10 cellular contexts compared by ENCODE assay signal in genomic region chr7:44845476-44845875, GRCh38. TPM values are rescaled to one million over a fixed set of nuclear protein-coding genes. Genes with fewer than 3 reads are reported as not detected.
A peak's percentile ranks its signal among the peaks of the same experiment; 100 is the strongest.
DNase-seq lines count a peak whose midpoint lies in the region; ATAC-seq and TF ChIP-seq lines count a peak whose summit lies in the region.
"Had no signal": no experiment of that assay in that cellular context is flagged by ENCODE, and none has a peak within 500 bp of the region (broad histone marks: within the 10 kb centered on the region; RNA-seq: fewer than 3 reads in every experiment).

No MANE protein-coding gene starts in this region.

- no peak for ATAC-seq in CD8-positive, alpha-beta T cell
- no peak for ATAC-seq in activated CD8-positive, alpha-beta T cell treated with anti-CD3 and anti-CD28 coated beads for 36 hours
- no peak for ATAC-seq in naive B cell (ENCODE audit: low read depth in 2 of 2)
- no peak for ATAC-seq in HG03342 (IDR thresholded peaks at IDR 0.05; ENCODE audit: unreplicated experiment)
- no peak for ATAC-seq in GM21786 (IDR thresholded peaks at IDR 0.05; ENCODE audit: unreplicated experiment)

- no peak for TF ChIP-seq CTCF in CD8-positive, alpha-beta T cell (IDR thresholded peaks at IDR 0.05)
- TF ChIP-seq CTCF in activated CD8-positive, alpha-beta T cell treated with anti-CD3 and anti-CD28 coated beads for 36 hours (IDR thresholded peaks at IDR 0.05) = no peak

- H3K27ac Mint-ChIP-seq in CD8-positive, alpha-beta T cell = peak overlapping the region; percentile 34
- H3K27ac Mint-ChIP-seq in activated CD8-positive, alpha-beta T cell treated with anti-CD3 and anti-CD28 coated beads for 36 hours = peak overlapping the region; percentile 50
- peak overlapping the region in 5 of 6 donors; percentile 69 to 99 (median 96) for H3K27ac Mint-ChIP-seq in naive B cell

- no peak overlapping the region for H3K27ac ChIP-seq in CD8-positive, alpha-beta T cell (ENCODE audit: low read depth, low read length)
- H3K27ac ChIP-seq in HUES48 (ENCODE audit: low read depth, low read length) = no peak overlapping the region

- peaks cover 30% of the 10 kb centered on the region for H3K4me1 ChIP-seq in CD8-positive, alpha-beta T cell (ENCODE audit: insufficient read depth, low read length)
- H3K4me1 ChIP-seq in HUES48 (ENCODE audit: control insufficient read depth, insufficient read depth, low read length) = no peaks in the 10 kb centered on the region

- peaks cover 5% of the 10 kb centered on the region for H3K36me3 ChIP-seq in CD8-positive, alpha-beta T cell (ENCODE audit: insufficient read depth, low read length)
- H3K36me3 ChIP-seq in HUES48 (ENCODE audit: control insufficient read depth, insufficient read depth, low read length) = peaks cover 21% of the 10 kb centered on the region

- H3K27me3 Mint-ChIP-seq in CD8-positive, alpha-beta T cell (ENCODE audit: low read depth) = no peaks in the 10 kb centered on the region
- H3K27me3 Mint-ChIP-seq in activated CD8-positive, alpha-beta T cell treated with anti-CD3 and anti-CD28 coated beads for 36 hours = no peaks in the 10 kb centered on the region
- H3K27me3 Mint-ChIP-seq in naive B cell = no peaks in the 10 kb centered on the region

- H3K36me3 Mint-ChIP-seq in CD8-positive, alpha-beta T cell = peaks cover 33% of the 10 kb centered on the region
- H3K36me3 Mint-ChIP-seq in activated CD8-positive, alpha-beta T cell treated with anti-CD3 and anti-CD28 coated beads for 36 hours (ENCODE audit: low read depth) = peaks cover 41% of the 10 kb centered on the region
- H3K36me3 Mint-ChIP-seq in naive B cell = peaks cover 0 to 14% of the 10 kb centered on the region in 2 donors

- H3K9ac ChIP-seq in HUES48 (ENCODE audit: low read depth, low read length) = no peak overlapping the region

- no peaks in the 10 kb centered on the region for H3K9me3 ChIP-seq in CD8-positive, alpha-beta T cell (ENCODE audit: low read length)
- no peaks in the 10 kb centered on the region for H3K9me3 ChIP-seq in HUES48 (ENCODE audit: control insufficient read depth, insufficient read depth, low read length)

- intact Hi-C loops in CD8-positive, alpha-beta T cell (cut with DNase I, micrococcal nuclease) = loop anchor here in 1 of 2 experiments (5.0 kb wide), 1 partner anchor 132 kb away; the partner anchor contains the start of gene MYO1G
- intact Hi-C loops in activated CD8-positive, alpha-beta T cell treated with anti-CD3 and anti-CD28 coated beads for 36 hours (cut with micrococcal nuclease) = loop anchor here (5.0 kb wide), 2 partner anchors 37 to 263 kb away; partner anchors contain the start of gene TMED4

- H3K9me3 Mint-ChIP-seq in CD8-positive, alpha-beta T cell = no peaks in the 10 kb centered on the region
- no peaks in the 10 kb centered on the region for H3K9me3 Mint-ChIP-seq in activated CD8-positive, alpha-beta T cell treated with anti-CD3 and anti-CD28 coated beads for 36 hours
- no peaks in the 10 kb centered on the region for H3K9me3 Mint-ChIP-seq in naive B cell

- H3K4me3 Mint-ChIP-seq in CD8-positive, alpha-beta T cell = peak overlapping the region; percentile 92
- peak overlapping the region; percentile 92 for H3K4me3 Mint-ChIP-seq in activated CD8-positive, alpha-beta T cell treated with anti-CD3 and anti-CD28 coated beads for 36 hours
- peak overlapping the region in 5 of 8 donors; percentile 84 to 98 (median 95) for H3K4me3 Mint-ChIP-seq in naive B cell

- no peaks in the 10 kb centered on the region for H3K27me3 ChIP-seq in CD8-positive, alpha-beta T cell (ENCODE audit: insufficient read depth, low read length)
- no peaks in the 10 kb centered on the region for H3K27me3 ChIP-seq in HUES48 (ENCODE audit: control insufficient read depth, insufficient read depth, low read length)

- POLR2A ChIA-PET in CD8-positive, alpha-beta T cell (lab: Charles Lee) = interaction anchor here (0.6 to 4.4 kb wide), 6 partner anchors 28 to 240 kb away, joined by 3 to 37 read pairs (median 4); partner anchors contain the start of genes OGDH and PURB
- POLR2A ChIA-PET in activated CD8-positive, alpha-beta T cell treated with anti-CD3 and anti-CD28 coated beads for 36 hours (lab: Charles Lee) = interaction anchor here (0.9 to 6.2 kb wide), 5 partner anchors 17 to 271 kb away, joined by 3 to 49 read pairs (median 25); partner anchors contain the start of genes PPIA and PURB

- CTCF ChIA-PET in CD8-positive, alpha-beta T cell (lab: Charles Lee) = interaction anchor here (0.8 to 4.7 kb wide), 7 partner anchors 12 to 290 kb away, joined by 3 to 28 read pairs (median 7); partner anchors contain the start of gene ZMIZ2
- CTCF ChIA-PET in activated CD8-positive, alpha-beta T cell treated with anti-CD3 and anti-CD28 coated beads for 36 hours (lab: Charles Lee) = interaction anchor here (15.7 kb wide), 1 partner anchor 76 kb away, joined by 199 read pairs; no protein-coding TSS in a partner anchor

- H3K4me3 ChIP-seq in CD8-positive, alpha-beta T cell (ENCODE audit: low read depth, low read length) = no peak overlapping the region
- H3K4me3 ChIP-seq in HUES48 (ENCODE audit: low read depth, low read length) = 0 out of 2 replicates have a peak overlapping the region, but pooled peaks have one; percentile 91

- no peak for DNase-seq in CD8-positive, alpha-beta T cell
- no peak for DNase-seq in activated CD8-positive, alpha-beta T cell treated with anti-CD3 and anti-CD28 coated beads for 36 hours
- no peak for DNase-seq in naive B cell
- DNase-seq in NCI-H2029 treated with DMSO at 0.1 percent for 48 hours (lab: John Stamatoyannopoulos, UW) = no peak
- no peak for DNase-seq in effector CD8-positive, alpha-beta T cell (lab: John Stamatoyannopoulos, UW)
- DNase-seq: amygdala, NCI-H1694 had no signal

- peaks cover 58% of the 10 kb centered on the region for H3K4me1 Mint-ChIP-seq in CD8-positive, alpha-beta T cell (ENCODE audit: low read depth)
- peaks cover 50% of the 10 kb centered on the region for H3K4me1 Mint-ChIP-seq in activated CD8-positive, alpha-beta T cell treated with anti-CD3 and anti-CD28 coated beads for 36 hours (ENCODE audit: low read depth)
- H3K4me1 Mint-ChIP-seq in naive B cell = peaks cover 31 to 43% (median 43%) of the 10 kb centered on the region in 3 donors

RNA-seq across cellular contexts. Expression of gene H2AZ2, which starts 2.4 kb away (rescaled TPM):
- 100 to 1,000 TPM; 187 to 197 TPM for total RNA-seq in CD8-positive, alpha-beta T cell
- 100 to 1,000 TPM; 242 to 271 TPM for total RNA-seq in activated CD8-positive, alpha-beta T cell treated with anti-CD3 and anti-CD28 coated beads for 36 hours
- polyA plus RNA-seq in naive B cell (ENCODE audit: low read depth in 6 of 6) = 100 to 1,000 TPM; 128 to 168 (median 145) TPM

RNA-seq across cellular contexts. Expression of gene PURB, which starts 39.9 kb away (rescaled TPM):
- 10 to 100 TPM; 16.3 to 16.5 TPM for total RNA-seq in CD8-positive, alpha-beta T cell
- total RNA-seq in activated CD8-positive, alpha-beta T cell treated with anti-CD3 and anti-CD28 coated beads for 36 hours = 10 to 100 TPM; 20.5 to 21.0 TPM
- polyA plus RNA-seq in naive B cell (ENCODE audit: low read depth in 6 of 6) = 1 to 10 TPM; 2.9 to 4.5 (median 3.5) TPM

RNA-seq across cellular contexts. Expression of gene PPIA, which starts 49.0 kb away (rescaled TPM):
- 100 to 1,000 TPM; 447 to 460 TPM for total RNA-seq in CD8-positive, alpha-beta T cell
- 1,000 to 10,000 TPM; 2,824 to 2,882 TPM for total RNA-seq in activated CD8-positive, alpha-beta T cell treated with anti-CD3 and anti-CD28 coated beads for 36 hours
- 1,000 to 10,000 TPM; 2,925 to 4,431 (median 4,097) TPM for polyA plus RNA-seq in naive B cell (ENCODE audit: low read depth in 6 of 6)

Comparison
In these comparisons a context has a peak if more than half of its experiments do, and no peak if none do; other contexts are left out.
1. H3K27ac Mint-ChIP-seq: peak in every context shown above with its lines; median percentile 96 in naive B cell; 50 in activated CD8-positive, alpha-beta T cell treated with anti-CD3 and anti-CD28 coated beads for 36 hours; 34 in CD8-positive, alpha-beta T cell.
2. RNA of gene PPIA, which starts 49.0 kb away (total RNA-seq): 2,824 to 2,882 TPM in activated CD8-positive, alpha-beta T cell treated with anti-CD3 and anti-CD28 coated beads for 36 hours; 447 to 460 TPM in CD8-positive, alpha-beta T cell; every median in the first group is over 4 times any median in the second.
3. Peak in every context shown above with its lines, with median percentiles within 50 percentile points of each other: H3K4me3 Mint-ChIP-seq.